Comparison of ENCODE assay signal across 1 cellular context in the genomic region with DNA sequence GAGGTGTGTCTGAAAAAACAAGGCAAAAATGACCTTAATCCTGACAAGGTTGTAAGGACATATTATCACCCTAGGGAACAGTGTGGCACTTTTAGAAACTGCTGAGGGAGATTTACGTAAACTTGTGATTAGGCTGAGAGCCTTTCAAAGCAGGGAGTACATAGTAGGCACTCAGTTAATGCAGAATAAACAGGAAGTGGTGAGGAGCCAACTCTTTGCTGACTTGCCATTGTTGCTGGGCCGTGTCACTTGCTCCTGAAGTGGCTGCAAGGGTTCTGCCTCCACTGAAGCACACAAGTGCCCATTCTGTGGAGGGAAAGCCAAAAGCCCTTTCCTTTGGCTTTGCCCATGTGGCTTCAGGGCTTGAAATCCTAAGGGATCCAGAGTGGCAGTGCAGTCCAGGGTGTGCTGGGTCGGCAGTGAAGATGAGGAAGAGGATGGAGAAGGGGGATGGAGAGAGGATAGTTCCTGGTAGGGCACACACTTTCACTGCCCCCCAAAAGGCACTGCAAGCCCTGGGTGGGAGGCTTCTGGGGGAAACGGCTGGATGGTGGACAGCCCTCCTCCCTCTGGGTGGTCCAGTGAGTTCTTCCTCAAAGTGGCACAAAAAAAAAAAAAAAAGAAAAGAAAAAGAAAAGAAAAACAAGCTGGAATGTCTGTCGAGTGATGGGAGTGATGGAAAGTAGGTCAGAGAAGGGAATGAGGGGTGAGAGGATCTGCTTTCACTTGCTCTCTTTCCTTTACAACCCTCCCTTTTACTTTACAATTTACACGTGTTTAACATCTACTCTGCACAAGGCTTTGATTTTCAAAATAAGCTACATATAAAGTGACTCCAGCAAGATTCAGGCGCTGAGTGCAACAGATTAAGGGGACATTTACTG.
TF ChIP-seq lines count a peak whose summit lies in the region.

No MANE protein-coding gene starts in this region.

TF ChIP-seq in H1, 55 proteins besides CTCF, POLR2A, EP300 and RAD21:
- TF ChIP-seq SP4 (IDR thresholded peaks at IDR 0.05; ENCODE audit: low read length) = no peak
- TF ChIP-seq TEAD4 (IDR thresholded peaks at IDR 0.05; ENCODE audit: low read depth, low read length) = no peak
- TF ChIP-seq NRF1 (IDR thresholded peaks at IDR 0.05; ENCODE audit: low read depth, low read length) = no peak
- TF ChIP-seq, protein P1, sequence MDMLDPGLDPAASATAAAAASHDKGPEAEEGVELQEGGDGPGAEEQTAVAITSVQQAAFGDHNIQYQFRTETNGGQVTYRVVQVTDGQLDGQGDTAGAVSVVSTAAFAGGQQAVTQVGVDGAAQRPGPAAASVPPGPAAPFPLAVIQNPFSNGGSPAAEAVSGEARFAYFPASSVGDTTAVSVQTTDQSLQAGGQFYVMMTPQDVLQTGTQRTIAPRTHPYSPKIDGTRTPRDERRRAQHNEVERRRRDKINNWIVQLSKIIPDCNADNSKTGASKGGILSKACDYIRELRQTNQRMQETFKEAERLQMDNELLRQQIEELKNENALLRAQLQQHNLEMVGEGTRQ (IDR thresholded peaks at IDR 0.05; ENCODE audit: low read length) = no peak
- TF ChIP-seq, protein P2, sequence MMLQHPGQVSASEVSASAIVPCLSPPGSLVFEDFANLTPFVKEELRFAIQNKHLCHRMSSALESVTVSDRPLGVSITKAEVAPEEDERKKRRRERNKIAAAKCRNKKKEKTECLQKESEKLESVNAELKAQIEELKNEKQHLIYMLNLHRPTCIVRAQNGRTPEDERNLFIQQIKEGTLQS (IDR thresholded peaks at IDR 0.05; ENCODE audit: insufficient read depth, low read depth, low read length) = no peak
- TF ChIP-seq CHD2 (IDR thresholded peaks at IDR 0.05; ENCODE audit: low read length) = no peak
- TF ChIP-seq GTF2F1 (IDR thresholded peaks at IDR 0.05; ENCODE audit: borderline replicate concordance, low read depth, low read length) = no peak
- TF ChIP-seq SIRT6 (IDR thresholded peaks at IDR 0.05; ENCODE audit: low read length) = no peak
- TF ChIP-seq SUZ12 (IDR thresholded peaks at IDR 0.05; ENCODE audit: low read length) = no peak
- no peak for TF ChIP-seq TBP (IDR thresholded peaks at IDR 0.05; ENCODE audit: low read depth, low read length)
- no peak for TF ChIP-seq CBX5 (IDR thresholded peaks at IDR 0.05; ENCODE audit: low read depth, low read length)
- no peak for TF ChIP-seq RFX5 (IDR thresholded peaks at IDR 0.05; ENCODE audit: borderline replicate concordance, low read depth, low read length)
- no peak for TF ChIP-seq SP2 (IDR thresholded peaks at IDR 0.05; ENCODE audit: low read length)
- TF ChIP-seq YY1 (IDR thresholded peaks at IDR 0.05; ENCODE audit: low read depth, low read length) = no peak
- TF ChIP-seq CTBP2 (IDR thresholded peaks at IDR 0.05; ENCODE audit: borderline replicate concordance, insufficient read depth, insufficient read length, low read length) = no peak
- no peak for TF ChIP-seq HDAC6 (IDR thresholded peaks at IDR 0.05; ENCODE audit: low read depth, low read length)
- no peak for TF ChIP-seq ATF2 (IDR thresholded peaks at IDR 0.05; ENCODE audit: low read length)
- TF ChIP-seq RXRA (IDR thresholded peaks at IDR 0.05; ENCODE audit: insufficient read depth, low read depth, low read length) = no peak
- no peak for TF ChIP-seq ZNF274 (IDR thresholded peaks at IDR 0.05; ENCODE audit: borderline replicate concordance, extremely low read depth, low read length)
TF ChIP-seq in H1: peak in this region for 0.
